In genomic region chr20:40689100-40689942, GRCh38 we compare ENCODE assay signal across 8 cellular contexts. TPM values are rescaled to one million over a fixed set of nuclear protein-coding genes. Genes with fewer than 3 reads are reported as not detected.
DNase-seq lines count a peak whose midpoint lies in the region; ATAC-seq and TF ChIP-seq lines count a peak whose summit lies in the region.

MAFB (minus strand) TSS chr20:40689236; CDS start chr20:40688850, 386 bp downstream.

- peak; percentile 48 for ATAC-seq in CD8-positive, alpha-beta T cell
- ATAC-seq in GM19452 (IDR thresholded peaks at IDR 0.05; ENCODE audit: unreplicated experiment) (peak; percentile 11), left lung (peak; percentile 78)

- no peaks in the 10 kb centered on the region for H3K36me3 Mint-ChIP-seq in CD8-positive, alpha-beta T cell

- H3K27me3 Mint-ChIP-seq in CD8-positive, alpha-beta T cell (ENCODE audit: low read depth): peaks cover 67% of the 10 kb centered on the region

- no peaks in the 10 kb centered on the region for H3K9me3 ChIP-seq in CD8-positive, alpha-beta T cell (ENCODE audit: low read length)
- no peaks in the 10 kb centered on the region for H3K9me3 ChIP-seq in left lung

- no peaks in the 10 kb centered on the region for H3K36me3 ChIP-seq in CD8-positive, alpha-beta T cell (ENCODE audit: insufficient read depth, low read length)
- peaks cover 0 to 19% of the 10 kb centered on the region in 2 donors for H3K36me3 ChIP-seq in left lung

- H3K27ac Mint-ChIP-seq in CD8-positive, alpha-beta T cell: no peak within 1 kb of the TSS

- H3K27ac ChIP-seq in CD8-positive, alpha-beta T cell (ENCODE audit: low read depth, low read length): no peak within 1 kb of the TSS
- H3K27ac ChIP-seq in left lung: peak within 1 kb of the TSS; percentile 98

- POLR2A ChIA-PET in CD8-positive, alpha-beta T cell (lab: Charles Lee): no interaction called here

- CTCF ChIA-PET in CD8-positive, alpha-beta T cell (lab: Charles Lee): interaction anchor here (0.6 to 1.3 kb wide), 2 partner anchors 22 to 113 kb away, joined by 3 read pairs; no protein-coding TSS in a partner anchor

- no peak for TF ChIP-seq CTCF in CD8-positive, alpha-beta T cell (IDR thresholded peaks at IDR 0.05)
- TF ChIP-seq CTCF in left lung (IDR thresholded peaks at IDR 0.05): no peak

- H3K4me1 Mint-ChIP-seq in CD8-positive, alpha-beta T cell (ENCODE audit: low read depth): peaks cover 12% of the 10 kb centered on the region

- H3K4me3 Mint-ChIP-seq in CD8-positive, alpha-beta T cell: peak within 1 kb of the TSS; percentile 70

- no peaks in the 10 kb centered on the region for H3K9me3 Mint-ChIP-seq in CD8-positive, alpha-beta T cell

- intact Hi-C loops in CD8-positive, alpha-beta T cell (cut with DNase I, micrococcal nuclease): no loop called here
- intact Hi-C loops in left lung (cut with DNase I): loop anchor here in 1 of 2 donors (10.0 kb wide), 1 partner anchor 405 kb away; no protein-coding TSS in a partner anchor

- no peak for DNase-seq in CD8-positive, alpha-beta T cell
- peak; percentile 29 for DNase-seq in LHCN-M2 (ENCODE audit: low read depth)
- DNase-seq in T-helper 2 cell: peak in 4 of 5 experiments; percentile 6 to 75 (median 21)
- DNase-seq in dermis blood vessel endothelial cell: peak; percentile 94
- DNase-seq in left lung: peak; percentile 93 to 98
- DNase-seq in stimulated activated CD4-positive, alpha-beta T cell treated with anti-CD3 and anti-CD28 coated beads, Interleukin-1b, Interleukin-23, amount 100 ng/mL, for 24 hours (ENCODE audit: low read depth in 4 of 4, low spot score in 1 of 4): peak in 3 of 4 experiments; percentile 5 to 43 (median 16)
- DNase-seq in NCI-H2107 (lab: John Stamatoyannopoulos, UW): no peak

- peaks cover 20% of the 10 kb centered on the region for H3K27me3 ChIP-seq in CD8-positive, alpha-beta T cell (ENCODE audit: insufficient read depth, low read length)
- peaks cover 33 to 99% of the 10 kb centered on the region in 2 donors for H3K27me3 ChIP-seq in left lung

- peaks cover 5% of the 10 kb centered on the region for H3K4me1 ChIP-seq in CD8-positive, alpha-beta T cell (ENCODE audit: insufficient read depth, low read length)
- H3K4me1 ChIP-seq in left lung: peaks cover 5 to 64% of the 10 kb centered on the region in 2 donors

- peak within 1 kb of the TSS; percentile 39 for H3K4me3 ChIP-seq in CD8-positive, alpha-beta T cell (ENCODE audit: low read depth, low read length)
- H3K4me3 ChIP-seq in left lung: peak within 1 kb of the TSS; percentile 55 to 76

RNA-seq across cellular contexts. Expression of gene MAFB, which starts in this region (rescaled TPM):
- total RNA-seq in CD8-positive, alpha-beta T cell: under 1 TPM; 0.44 to 0.62 TPM
- 0.06 TPM in 1 of 2 replicates, not detected in the other for total RNA-seq in LHCN-M2 (2014; rRNA removed)
- 0.07 TPM for polyA plus RNA-seq in LHCN-M2 (2012)
- 3.4 and 5.9 TPM in 2 replicates for total RNA-seq in dermis blood vessel endothelial cell
- 100 to 1,000 TPM in 1 of 2 donors, 10 to 100 TPM in 1; 29.8 to 111 TPM for total RNA-seq in left lung

Comparison
In these comparisons a context has a peak if more than half of its experiments do, and no peak if none do; other contexts are left out.
1. Peak in ATAC-seq and H3K4me3 ChIP-seq in CD8-positive, alpha-beta T cell; RNA of the gene not detected or under 1 TPM.
2. Peak in DNase-seq in LHCN-M2; RNA of the gene not detected or under 1 TPM.
3. ATAC-seq: peak in every context shown above with its lines; median percentile 78 in left lung; 48 in CD8-positive, alpha-beta T cell; 11 in GM19452.
4. DNase-seq: peak in T-helper 2 cell (4 of 5), dermis blood vessel endothelial cell (single experiment), left lung (2 of 2) and stimulated activated CD4-positive, alpha-beta T cell treated with anti-CD3 and anti-CD28 coated beads, Interleukin-1b, Interleukin-23, amount 100 ng/mL, for 24 hours (3 of 4); none in CD8-positive, alpha-beta T cell (0 of 7) and NCI-H2107 (single experiment).